ENCODE assay signal across 8 cellular contexts in the genomic region with DNA sequence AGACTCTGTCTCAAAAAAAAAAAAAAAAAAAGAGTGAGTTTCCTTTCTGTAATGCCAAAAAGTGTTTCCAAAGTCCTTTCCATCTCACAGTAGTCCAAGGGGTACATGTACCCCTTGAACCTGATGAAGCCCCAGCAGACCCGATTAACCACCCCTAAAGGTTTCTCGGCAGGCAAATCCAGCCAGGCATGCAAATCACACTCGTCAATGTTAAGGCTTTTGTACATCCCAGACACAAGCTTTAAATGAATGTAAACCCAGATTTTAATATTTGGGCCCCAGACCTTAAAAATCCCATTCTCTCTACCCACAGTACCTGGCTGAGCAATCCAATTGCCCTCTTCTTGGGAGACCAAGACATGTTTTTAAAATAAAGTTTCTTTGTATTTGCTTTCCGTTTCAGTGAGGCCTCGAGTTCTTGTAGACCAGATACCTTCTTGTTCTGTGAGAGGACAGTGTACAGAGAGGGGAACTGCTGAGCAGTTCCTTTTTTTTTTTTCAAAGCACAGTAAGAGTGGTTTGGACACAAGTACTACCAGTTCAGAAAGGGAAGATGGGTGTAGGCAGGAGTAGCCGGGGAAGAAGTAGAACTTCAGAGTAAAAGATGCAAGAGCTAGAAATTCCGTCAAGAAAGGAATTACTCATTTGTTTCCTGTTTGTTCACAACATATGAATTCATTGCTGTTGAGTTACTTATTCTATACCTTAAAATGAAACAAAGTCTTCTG.
DNase-seq lines count a peak whose midpoint lies in the region; ATAC-seq and TF ChIP-seq lines count a peak whose summit lies in the region.

A gene with protein sequence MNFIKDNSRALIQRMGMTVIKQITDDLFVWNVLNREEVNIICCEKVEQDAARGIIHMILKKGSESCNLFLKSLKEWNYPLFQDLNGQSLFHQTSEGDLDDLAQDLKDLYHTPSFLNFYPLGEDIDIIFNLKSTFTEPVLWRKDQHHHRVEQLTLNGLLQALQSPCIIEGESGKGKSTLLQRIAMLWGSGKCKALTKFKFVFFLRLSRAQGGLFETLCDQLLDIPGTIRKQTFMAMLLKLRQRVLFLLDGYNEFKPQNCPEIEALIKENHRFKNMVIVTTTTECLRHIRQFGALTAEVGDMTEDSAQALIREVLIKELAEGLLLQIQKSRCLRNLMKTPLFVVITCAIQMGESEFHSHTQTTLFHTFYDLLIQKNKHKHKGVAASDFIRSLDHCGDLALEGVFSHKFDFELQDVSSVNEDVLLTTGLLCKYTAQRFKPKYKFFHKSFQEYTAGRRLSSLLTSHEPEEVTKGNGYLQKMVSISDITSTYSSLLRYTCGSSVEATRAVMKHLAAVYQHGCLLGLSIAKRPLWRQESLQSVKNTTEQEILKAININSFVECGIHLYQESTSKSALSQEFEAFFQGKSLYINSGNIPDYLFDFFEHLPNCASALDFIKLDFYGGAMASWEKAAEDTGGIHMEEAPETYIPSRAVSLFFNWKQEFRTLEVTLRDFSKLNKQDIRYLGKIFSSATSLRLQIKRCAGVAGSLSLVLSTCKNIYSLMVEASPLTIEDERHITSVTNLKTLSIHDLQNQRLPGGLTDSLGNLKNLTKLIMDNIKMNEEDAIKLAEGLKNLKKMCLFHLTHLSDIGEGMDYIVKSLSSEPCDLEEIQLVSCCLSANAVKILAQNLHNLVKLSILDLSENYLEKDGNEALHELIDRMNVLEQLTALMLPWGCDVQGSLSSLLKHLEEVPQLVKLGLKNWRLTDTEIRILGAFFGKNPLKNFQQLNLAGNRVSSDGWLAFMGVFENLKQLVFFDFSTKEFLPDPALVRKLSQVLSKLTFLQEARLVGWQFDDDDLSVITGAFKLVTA (minus strand): TSS at position 465 of the 728 bp plus-strand sequence. CDS start 8,111 bp downstream, outside the sequence.

- DNase-seq in GM13976 (ENCODE audit: low spot score) (peak; percentile 72), KG1 (lab: John Stamatoyannopoulos, UW) (peak; percentile 44), germinal center (ENCODE audit: low spot score) (peak; percentile 63), NCI-H146 (lab: John Stamatoyannopoulos, UW) (no peak), UCSD-AML1 (lab: John Stamatoyannopoulos, UW; ENCODE audit: unreplicated experiment) (no peak), NCI-H510A (lab: John Stamatoyannopoulos, UW) (no peak)
- no peak for DNase-seq in activated T-cell treated with anti-CD3 and anti-CD28 coated beads, Interleukin-2, amount 50 U/mL, for 1 hour

- TF ChIP-seq CTCF in GM13976 (IDR thresholded peaks at IDR 0.05; ENCODE audit: borderline replicate concordance, control extremely low read depth, extremely low read depth, insufficient read depth, missing control alignments), result no peak

- ATAC-seq in GM21529 (IDR thresholded peaks at IDR 0.05; ENCODE audit: unreplicated experiment), result peak; percentile 97

- in situ Hi-C loops in GM13976 (cut with MboI; ENCODE audit: low sequenced_read_pairs, unreplicated experiment), result no loop called here

Comparison
In these comparisons a context has a peak if more than half of its experiments do, and no peak if none do; other contexts are left out.
1. DNase-seq: peak in GM13976 (single experiment), KG1 (single experiment) and germinal center (single experiment); none in NCI-H146 (single experiment), UCSD-AML1 (single experiment), activated T-cell treated with anti-CD3 and anti-CD28 coated beads, Interleukin-2, amount 50 U/mL, for 1 hour (single experiment) and NCI-H510A (single experiment).